In genomic region chr14:39247256-39247655, GRCh38 we compare ENCODE assay signal across 15 cellular contexts. TPM values are rescaled to one million over a fixed set of nuclear protein-coding genes. Genes with fewer than 3 reads are reported as not detected.
DNase-seq lines count a peak whose midpoint lies in the region; ATAC-seq and TF ChIP-seq lines count a peak whose summit lies in the region.
"Had no signal": no experiment of that assay in that cellular context is flagged by ENCODE, and none has a peak within 500 bp of the region (broad histone marks: within the 10 kb centered on the region; RNA-seq: fewer than 3 reads in every experiment).

No MANE protein-coding gene starts in this region.

- peak overlapping the region; percentile 12; the same call in 1 of the 2 replicates for H2AFZ ChIP-seq in GM23248
- peak overlapping the region; percentile 63 for H2AFZ ChIP-seq in SK-N-SH (ENCODE audit: low read depth)
- H2AFZ ChIP-seq in fibroblast of lung (ENCODE audit: low read length): no peak overlapping the region
- no peak overlapping the region for H2AFZ ChIP-seq in smooth muscle cell (ENCODE audit: low read depth)
- no peak overlapping the region for H2AFZ ChIP-seq in neural progenitor cell (replicated peaks)

- TF ChIP-seq RAD21 in SK-N-SH (IDR thresholded peaks at IDR 0.05; ENCODE audit: low read length): no peak

- H3K4me1 Mint-ChIP-seq in neural progenitor cell: no peaks in the 10 kb centered on the region
- H3K4me1 Mint-ChIP-seq: activated CD4-positive, alpha-beta T cell treated with anti-CD3 and anti-CD28 coated beads for 36 hours had no signal

- no peak overlapping the region for H3K4me3 Mint-ChIP-seq in neural progenitor cell
- H3K4me3 Mint-ChIP-seq: activated CD4-positive, alpha-beta T cell treated with anti-CD3 and anti-CD28 coated beads for 36 hours; effector memory CD8-positive, alpha-beta T cell; T-helper 1 cell treated with Interleukin-12 subunit alpha and Interleukin-12 subunit beta and Interleukin-4 antibody, amounts not matched to agents 30 μg/mL and 1 μg/mL, for 36 hours had no signal

- no peaks in the 10 kb centered on the region for H3K79me2 ChIP-seq in GM23248 (ENCODE audit: insufficient read depth)
- H3K79me2 ChIP-seq in SK-N-SH (ENCODE audit: insufficient read depth): no peaks in the 10 kb centered on the region
- H3K79me2 ChIP-seq in fibroblast of lung (ENCODE audit: control insufficient read depth, insufficient read depth, low read length): no peaks in the 10 kb centered on the region
- no peaks in the 10 kb centered on the region for H3K79me2 ChIP-seq in smooth muscle cell (ENCODE audit: low read depth)
- H3K79me2 ChIP-seq in neural progenitor cell (ENCODE audit: low read depth): no peaks in the 10 kb centered on the region

- in situ Hi-C loops in GM23248 (cut with MboI): no loop called here

- 36 to 40% methylated on average over 1 of the region's 1 CpG for WGBS in GM23248 (ENCODE audit: low coverage in 1 of 2, low lambda C conversion rate in 2 of 2, missing lambda C conversion rate in 2 of 2), 2 experiments
- 36% methylated on average over 1 of the region's 1 CpG for WGBS in SK-N-SH (ENCODE audit: low lambda C conversion rate)
- WGBS in smooth muscle cell (ENCODE audit: low lambda C conversion rate): 100% methylated on average over 1 of the region's 1 CpG

- ATAC-seq in GM18867 (IDR thresholded peaks at IDR 0.05; ENCODE audit: unreplicated experiment): no peak
- ATAC-seq: activated CD4-positive, alpha-beta T cell treated with anti-CD3 and anti-CD28 coated beads for 36 hours; effector memory CD8-positive, alpha-beta T cell had no signal

- H3K9ac ChIP-seq in GM23248: no peak overlapping the region
- no peak overlapping the region for H3K9ac ChIP-seq in SK-N-SH
- H3K9ac ChIP-seq in fibroblast of lung (ENCODE audit: insufficient read depth, low read length): no peak overlapping the region
- H3K9ac ChIP-seq in smooth muscle cell (ENCODE audit: low read depth): no peak overlapping the region
- no peak overlapping the region for H3K9ac ChIP-seq in neural progenitor cell

- H3K27ac Mint-ChIP-seq in neural progenitor cell: no peak overlapping the region
- H3K27ac Mint-ChIP-seq: activated CD4-positive, alpha-beta T cell treated with anti-CD3 and anti-CD28 coated beads for 36 hours; effector memory CD8-positive, alpha-beta T cell; T-helper 1 cell treated with Interleukin-12 subunit alpha and Interleukin-12 subunit beta and Interleukin-4 antibody, amounts not matched to agents 30 μg/mL and 1 μg/mL, for 36 hours had no signal

- H3K9me3 ChIP-seq in GM23248 (ENCODE audit: low read depth) (no peaks in the 10 kb centered on the region), SK-N-SH (no peaks in the 10 kb centered on the region), fibroblast of lung (ENCODE audit: control insufficient read depth, insufficient read depth, low read depth, low read length) (no peaks in the 10 kb centered on the region), smooth muscle cell (replicated peaks; ENCODE audit: low read depth) (no peaks in the 10 kb centered on the region), neural progenitor cell (ENCODE audit: low read depth) (peaks cover 4% of the 10 kb centered on the region)
- H3K9me3 ChIP-seq: ovary, tibial artery had no signal

- H3K27ac ChIP-seq in GM23248 (0 out of 2 replicates have a peak overlapping the region, but pooled peaks have one; percentile 11), SK-N-SH (ENCODE audit: low read depth in 2 of 2, low read length in 1 of 2) (peak overlapping the region in 1 of 2 experiments; percentile 30; a peak in 1 of 4 replicates), fibroblast of lung (ENCODE audit: insufficient read depth, low read length) (no peak overlapping the region), smooth muscle cell (ENCODE audit: low read depth) (no peak overlapping the region), neural progenitor cell (no peak overlapping the region)
- H3K27ac ChIP-seq: ovary, tibial artery had no signal

- H3K9me2 ChIP-seq in GM23248 (ENCODE audit: insufficient read depth) (no peaks in the 10 kb centered on the region), SK-N-SH (no peaks in the 10 kb centered on the region)

- DNase-seq in GM23248 (peak; percentile 91), SK-N-SH (no peak), fibroblast of lung (ENCODE audit: low read depth in 2 of 2) (peak; percentile 87 to 92), smooth muscle cell (lab: John Stamatoyannopoulos, UW; ENCODE audit: unreplicated experiment) (no peak), pons (ENCODE audit: low spot score) (no peak), neural progenitor cell (ENCODE audit: low spot score) (no peak)
- DNase-seq: activated CD4-positive, alpha-beta T cell treated with anti-CD3 and anti-CD28 coated beads for 36 hours; activated T-cell treated with anti-CD3 and anti-CD28 coated beads, Interleukin-2, amount 50 U/mL, for 48 hours; DMS 273 treated with DMSO at 0.1 percent for 48 hours; effector memory CD8-positive, alpha-beta T cell; NCI-H2171; ovary; tibial artery had no signal

- TF ChIP-seq EP300 in SK-N-SH (IDR thresholded peaks at IDR 0.05; ENCODE audit: borderline replicate concordance in 1 of 2, low read depth in 1 of 2, low read length in 1 of 2): no peak

- TF ChIP-seq CTCF in SK-N-SH (IDR thresholded peaks at IDR 0.05) (no peak), fibroblast of lung (conservative IDR thresholded peaks at IDR 0.05 in 1 of 2, IDR thresholded peaks at IDR 0.05 in 1 of 2; ENCODE audit: low read depth in 1 of 2, low read length in 2 of 2) (no peak), smooth muscle cell (IDR thresholded peaks at IDR 0.05; ENCODE audit: borderline replicate concordance, insufficient read depth, poor library complexity, severe bottlenecking) (no peak), neural progenitor cell (IDR thresholded peaks at IDR 0.05) (no peak)

- H3K36me3 Mint-ChIP-seq in neural progenitor cell: no peaks in the 10 kb centered on the region

- H3K27me3 ChIP-seq in GM23248 (replicated peaks; ENCODE audit: insufficient read depth) (no peaks in the 10 kb centered on the region), SK-N-SH (ENCODE audit: insufficient read depth) (no peaks in the 10 kb centered on the region), fibroblast of lung (ENCODE audit: control insufficient read depth, insufficient read depth, low read length) (no peaks in the 10 kb centered on the region), smooth muscle cell (ENCODE audit: low read depth) (no peaks in the 10 kb centered on the region), neural progenitor cell (no peaks in the 10 kb centered on the region)
- H3K27me3 ChIP-seq: ovary, tibial artery had no signal

- H4K20me1 ChIP-seq in GM23248 (ENCODE audit: insufficient read depth): no peaks in the 10 kb centered on the region
- H4K20me1 ChIP-seq in SK-N-SH (ENCODE audit: insufficient read depth): no peaks in the 10 kb centered on the region
- no peaks in the 10 kb centered on the region for H4K20me1 ChIP-seq in fibroblast of lung (ENCODE audit: control insufficient read depth, extremely low read depth, insufficient read depth, low read length)
- no peaks in the 10 kb centered on the region for H4K20me1 ChIP-seq in smooth muscle cell (ENCODE audit: low read depth)
- H4K20me1 ChIP-seq in neural progenitor cell (ENCODE audit: low read depth): no peaks in the 10 kb centered on the region

- peaks cover 2% of the 10 kb centered on the region for H3K27me3 Mint-ChIP-seq in neural progenitor cell (ENCODE audit: insufficient read depth, low read depth)

- H3K4me1 ChIP-seq in GM23248 (ENCODE audit: insufficient read depth) (peaks cover 15% of the 10 kb centered on the region), SK-N-SH (ENCODE audit: control insufficient read depth in 1 of 2, insufficient read depth in 2 of 2, low read depth in 1 of 2, low read length in 1 of 2) (no peaks in the 10 kb centered on the region), fibroblast of lung (ENCODE audit: control insufficient read depth, extremely low read depth, insufficient read depth, low read length) (peaks cover 2% of the 10 kb centered on the region), smooth muscle cell (ENCODE audit: low read depth) (no peaks in the 10 kb centered on the region), neural progenitor cell (no peaks in the 10 kb centered on the region)
- H3K4me1 ChIP-seq: tibial artery had no signal

- POLR2A ChIA-PET in SK-N-SH (lab: Yijun Ruan, JAX): no interaction called here

- H3K4me2 ChIP-seq in GM23248 (ENCODE audit: unreplicated experiment): peak overlapping the region; percentile 54
- no peak overlapping the region for H3K4me2 ChIP-seq in SK-N-SH
- H3K4me2 ChIP-seq in fibroblast of lung (ENCODE audit: extremely low read depth, insufficient read depth, low read length): peak overlapping the region; percentile 46
- peak overlapping the region; percentile 4 for H3K4me2 ChIP-seq in smooth muscle cell
- no peak overlapping the region for H3K4me2 ChIP-seq in neural progenitor cell

- CTCF ChIA-PET in SK-N-SH (lab: Yijun Ruan, JAX): no interaction called here

- H3K4me3 ChIP-seq in GM23248: no peak overlapping the region
- no peak overlapping the region for H3K4me3 ChIP-seq in SK-N-SH (ENCODE audit: low read depth in 2 of 2, low read length in 1 of 2)
- H3K4me3 ChIP-seq in fibroblast of lung (replicated peaks in 1 of 4; ENCODE audit: control extremely low read depth in 1 of 4, insufficient read depth in 1 of 4, low read depth in 3 of 4, low read length in 4 of 4): no peak overlapping the region
- H3K4me3 ChIP-seq in smooth muscle cell: no peak overlapping the region
- H3K4me3 ChIP-seq in neural progenitor cell: no peak overlapping the region
- H3K4me3 ChIP-seq: ovary, tibial artery had no signal

- H3F3A ChIP-seq in GM23248 (ENCODE audit: insufficient read depth) (peaks cover 15% of the 10 kb centered on the region), SK-N-SH (replicated peaks; ENCODE audit: insufficient read depth) (no peaks in the 10 kb centered on the region), smooth muscle cell (ENCODE audit: low read depth) (no peaks in the 10 kb centered on the region), neural progenitor cell (ENCODE audit: low read depth) (no peaks in the 10 kb centered on the region)

- no peaks in the 10 kb centered on the region for H3K36me3 ChIP-seq in GM23248 (ENCODE audit: low read depth)
- H3K36me3 ChIP-seq in SK-N-SH (replicated peaks in 1 of 2; ENCODE audit: control insufficient read depth in 1 of 2, insufficient read depth in 2 of 2, low read length in 1 of 2): no peaks in the 10 kb centered on the region
- no peaks in the 10 kb centered on the region for H3K36me3 ChIP-seq in fibroblast of lung (ENCODE audit: control insufficient read depth, insufficient read depth, low read length)
- H3K36me3 ChIP-seq in smooth muscle cell (ENCODE audit: low read depth): no peaks in the 10 kb centered on the region
- H3K36me3 ChIP-seq in neural progenitor cell: no peaks in the 10 kb centered on the region
- H3K36me3 ChIP-seq: ovary, tibial artery had no signal

- no peaks in the 10 kb centered on the region for H3K9me3 Mint-ChIP-seq in neural progenitor cell
- H3K9me3 Mint-ChIP-seq: effector memory CD8-positive, alpha-beta T cell had no signal

RNA-seq across cellular contexts. Expression of gene MIA2, which starts 13.5 kb away (rescaled TPM):
- total RNA-seq in GM23248 (2014; rRNA removed; shearing (Covaris generic)): 12.3 and 16.2 TPM in 2 replicates
- polyA plus RNA-seq in GM23248 (2016; fragmentation: Nextera tagmentation; extraction: Ambion mirVana) (21.4 and 21.5 TPM in 2 replicates), SK-N-SH (2012; rRNA removed) (2.6 and 4.7 TPM in 2 replicates), fibroblast of lung (8.5 and 9.7 TPM in 2 replicates), smooth muscle cell (14.5 and 14.6 TPM in 2 replicates)
- polyA plus RNA-seq in SK-N-SH (2012; cell fraction: cytosol; rRNA removed): 2.7 and 3.6 TPM in 2 replicates
- 4.0 and 6.8 TPM in 2 replicates for polyA plus RNA-seq in SK-N-SH (2012; cell fraction: nucleus; rRNA removed)
- total RNA-seq in fibroblast of lung (11.8 and 15.0 TPM in 2 replicates), smooth muscle cell (18.6 and 28.4 TPM in 2 replicates), neural progenitor cell (ENCODE audit: low replicate concordance) (11.2 and 13.0 TPM in 2 replicates)
- polyA plus RNA-seq in fibroblast of lung (2012): 5.9 and 7.3 TPM in 2 replicates
- polyA minus RNA-seq in fibroblast of lung (ENCODE audit: low replicate concordance): 2.0 and 3.2 TPM in 2 replicates

Comparison
In these comparisons a context has a peak if more than half of its experiments do, and no peak if none do; other contexts are left out.
1. DNase-seq: peak in GM23248 (single experiment) and fibroblast of lung (2 of 2); none in SK-N-SH (single experiment), smooth muscle cell (single experiment), pons (single experiment) and neural progenitor cell (single experiment).
2. H2AFZ ChIP-seq: peak in GM23248 (single experiment) and SK-N-SH (single experiment); none in fibroblast of lung (single experiment), smooth muscle cell (single experiment) and neural progenitor cell (single experiment).
3. H3K4me2 ChIP-seq: peak in GM23248 (single experiment), fibroblast of lung (single experiment) and smooth muscle cell (single experiment); none in SK-N-SH (single experiment) and neural progenitor cell (single experiment).